2 cellular contexts compared by ENCODE assay signal in the genomic region with DNA sequence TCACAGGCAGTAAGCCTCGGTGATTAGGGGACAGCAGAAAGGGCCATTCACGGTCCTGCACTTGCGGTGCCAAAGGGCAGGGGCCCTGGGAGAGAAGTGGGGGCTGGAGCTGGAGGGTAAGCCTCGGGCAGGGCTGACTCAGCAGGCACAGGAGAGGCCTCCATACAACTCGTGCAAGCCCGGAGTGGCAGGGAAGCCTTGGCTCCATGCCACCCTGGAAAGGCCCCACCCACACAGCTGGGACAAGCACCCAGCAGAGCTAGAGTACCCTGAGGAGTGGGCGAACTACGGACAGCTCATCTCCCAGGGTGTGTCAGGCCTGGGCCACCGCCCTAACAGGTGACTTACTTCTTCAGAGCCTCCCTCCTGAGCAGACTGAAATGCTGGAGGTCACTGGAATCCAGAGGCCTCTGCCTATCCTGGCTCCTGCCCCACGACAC.
TF ChIP-seq lines count a peak whose summit lies in the region.

No MANE protein-coding gene starts in this region.

TF ChIP-seq in A549, 52 proteins besides CTCF, POLR2A, EP300 and RAD21:
- TF ChIP-seq MAFK (IDR thresholded peaks at IDR 0.05; ENCODE audit: partially characterized antibody) (peak; percentile 71), NR3C1 (IDR thresholded peaks at IDR 0.05) (no peak)

TF ChIP-seq in HepG2, 621 proteins besides CTCF, POLR2A, EP300 and RAD21 (continues in another document):
- no peak for TF ChIP-seq ISL2 (CRISPR knock-in tag; IDR thresholded peaks at IDR 0.05)
- 0 out of 2 replicates have a peak, but pooled peaks have one; percentile 7 for TF ChIP-seq CBFB (CRISPR knock-in tag; IDR thresholded peaks at IDR 0.05)
- TF ChIP-seq, protein P1, sequence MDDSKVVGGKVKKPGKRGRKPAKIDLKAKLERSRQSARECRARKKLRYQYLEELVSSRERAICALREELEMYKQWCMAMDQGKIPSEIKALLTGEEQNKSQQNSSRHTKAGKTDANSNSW (CRISPR knock-in tag; IDR thresholded peaks at IDR 0.05; ENCODE audit: borderline replicate concordance): no peak
- no peak for TF ChIP-seq EEA1 (CRISPR knock-in tag; IDR thresholded peaks at IDR 0.05; ENCODE audit: borderline replicate concordance)
- no peak for TF ChIP-seq ZNF382 (CRISPR knock-in tag; IDR thresholded peaks at IDR 0.05; ENCODE audit: borderline replicate concordance)
- no peak for TF ChIP-seq RNF2 (conservative IDR thresholded peaks at IDR 0.05; ENCODE audit: low read depth)
- 0 out of 4 replicates have a peak, but pooled peaks of 1 of the 2 experiments have one; percentile 31 for TF ChIP-seq NR2F1 (CRISPR knock-in tag; IDR thresholded peaks at IDR 0.05)
- TF ChIP-seq ZNF879 (CRISPR knock-in tag; IDR thresholded peaks at IDR 0.05): no peak
- TF ChIP-seq ZBTB34 (CRISPR knock-in tag; IDR thresholded peaks at IDR 0.05): 0 out of 2 replicates have a peak, but pooled peaks have one; percentile 41
- TF ChIP-seq ZFP36L1 (CRISPR knock-in tag; IDR thresholded peaks at IDR 0.05): no peak
- no peak for TF ChIP-seq THAP9 (CRISPR knock-in tag; IDR thresholded peaks at IDR 0.05; ENCODE audit: borderline replicate concordance)
- TF ChIP-seq, protein P2, sequence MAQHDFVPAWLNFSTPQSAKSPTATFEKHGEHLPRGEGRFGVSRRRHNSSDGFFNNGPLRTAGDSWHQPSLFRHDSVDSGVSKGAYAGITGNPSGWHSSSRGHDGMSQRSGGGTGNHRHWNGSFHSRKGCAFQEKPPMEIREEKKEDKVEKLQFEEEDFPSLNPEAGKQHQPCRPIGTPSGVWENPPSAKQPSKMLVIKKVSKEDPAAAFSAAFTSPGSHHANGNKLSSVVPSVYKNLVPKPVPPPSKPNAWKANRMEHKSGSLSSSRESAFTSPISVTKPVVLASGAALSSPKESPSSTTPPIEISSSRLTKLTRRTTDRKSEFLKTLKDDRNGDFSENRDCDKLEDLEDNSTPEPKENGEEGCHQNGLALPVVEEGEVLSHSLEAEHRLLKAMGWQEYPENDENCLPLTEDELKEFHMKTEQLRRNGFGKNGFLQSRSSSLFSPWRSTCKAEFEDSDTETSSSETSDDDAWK (CRISPR knock-in tag; IDR thresholded peaks at IDR 0.05): no peak
- TF ChIP-seq, protein P3, sequence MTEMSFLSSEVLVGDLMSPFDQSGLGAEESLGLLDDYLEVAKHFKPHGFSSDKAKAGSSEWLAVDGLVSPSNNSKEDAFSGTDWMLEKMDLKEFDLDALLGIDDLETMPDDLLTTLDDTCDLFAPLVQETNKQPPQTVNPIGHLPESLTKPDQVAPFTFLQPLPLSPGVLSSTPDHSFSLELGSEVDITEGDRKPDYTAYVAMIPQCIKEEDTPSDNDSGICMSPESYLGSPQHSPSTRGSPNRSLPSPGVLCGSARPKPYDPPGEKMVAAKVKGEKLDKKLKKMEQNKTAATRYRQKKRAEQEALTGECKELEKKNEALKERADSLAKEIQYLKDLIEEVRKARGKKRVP (CRISPR knock-in tag; IDR thresholded peaks at IDR 0.05): no peak
- no peak for TF ChIP-seq SNAPC2 (CRISPR knock-in tag; IDR thresholded peaks at IDR 0.05)
- TF ChIP-seq CENPX (CRISPR knock-in tag; IDR thresholded peaks at IDR 0.05): no peak
- no peak for TF ChIP-seq ZNF362 (CRISPR knock-in tag; IDR thresholded peaks at IDR 0.05; ENCODE audit: borderline replicate concordance)
- no peak for TF ChIP-seq NR2F2 (IDR thresholded peaks at IDR 0.05; ENCODE audit: borderline replicate concordance, low read depth)
- TF ChIP-seq SRSF9 (IDR thresholded peaks at IDR 0.05; ENCODE audit: borderline replicate concordance, insufficient read depth, low read depth, low read length, poor library complexity, severe bottlenecking): no peak
- TF ChIP-seq TCF12 (IDR thresholded peaks at IDR 0.05): no peak
- no peak for TF ChIP-seq TCF12 (CRISPR knock-in tag; IDR thresholded peaks at IDR 0.05)
- TF ChIP-seq ZBTB25 (CRISPR knock-in tag; IDR thresholded peaks at IDR 0.05): no peak
- TF ChIP-seq, protein P4, sequence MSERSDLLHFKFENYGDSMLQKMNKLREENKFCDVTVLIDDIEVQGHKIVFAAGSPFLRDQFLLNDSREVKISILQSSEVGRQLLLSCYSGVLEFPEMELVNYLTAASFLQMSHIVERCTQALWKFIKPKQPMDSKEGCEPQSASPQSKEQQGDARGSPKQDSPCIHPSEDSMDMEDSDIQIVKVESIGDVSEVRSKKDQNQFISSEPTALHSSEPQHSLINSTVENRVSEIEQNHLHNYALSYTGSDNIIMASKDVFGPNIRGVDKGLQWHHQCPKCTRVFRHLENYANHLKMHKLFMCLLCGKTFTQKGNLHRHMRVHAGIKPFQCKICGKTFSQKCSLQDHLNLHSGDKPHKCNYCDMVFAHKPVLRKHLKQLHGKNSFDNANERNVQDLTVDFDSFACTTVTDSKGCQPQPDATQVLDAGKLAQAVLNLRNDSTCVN (CRISPR knock-in tag; IDR thresholded peaks at IDR 0.05; ENCODE audit: borderline replicate concordance): no peak
- TF ChIP-seq HDAC2 (CRISPR knock-in tag; IDR thresholded peaks at IDR 0.05): 0 out of 2 replicates have a peak, but pooled peaks have one; percentile 26
- TF ChIP-seq PCBP1 (IDR thresholded peaks at IDR 0.05; ENCODE audit: borderline replicate concordance, low read depth, low read length): no peak
- TF ChIP-seq TBX2 (CRISPR knock-in tag; IDR thresholded peaks at IDR 0.05; ENCODE audit: borderline replicate concordance): no peak; the same call in 1 of the 2 replicates
- TF ChIP-seq STAG1 (CRISPR knock-in tag; IDR thresholded peaks at IDR 0.05): no peak
- TF ChIP-seq, protein P5, sequence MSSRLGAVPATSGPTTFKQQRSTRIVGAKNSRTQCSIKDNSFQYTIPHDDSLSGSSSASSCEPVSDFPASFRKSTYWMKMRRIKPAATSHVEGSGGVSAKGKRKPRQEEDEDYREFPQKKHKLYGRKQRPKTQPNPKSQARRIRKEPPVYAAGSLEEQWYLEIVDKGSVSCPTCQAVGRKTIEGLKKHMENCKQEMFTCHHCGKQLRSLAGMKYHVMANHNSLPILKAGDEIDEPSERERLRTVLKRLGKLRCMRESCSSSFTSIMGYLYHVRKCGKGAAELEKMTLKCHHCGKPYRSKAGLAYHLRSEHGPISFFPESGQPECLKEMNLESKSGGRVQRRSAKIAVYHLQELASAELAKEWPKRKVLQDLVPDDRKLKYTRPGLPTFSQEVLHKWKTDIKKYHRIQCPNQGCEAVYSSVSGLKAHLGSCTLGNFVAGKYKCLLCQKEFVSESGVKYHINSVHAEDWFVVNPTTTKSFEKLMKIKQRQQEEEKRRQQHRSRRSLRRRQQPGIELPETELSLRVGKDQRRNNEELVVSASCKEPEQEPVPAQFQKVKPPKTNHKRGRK (CRISPR knock-in tag; IDR thresholded peaks at IDR 0.05): no peak
- TF ChIP-seq UBTF (CRISPR knock-in tag; IDR thresholded peaks at IDR 0.05): peak; percentile 73; the same call in 1 of the 2 replicates
- no peak for TF ChIP-seq ZNF124 (CRISPR knock-in tag; IDR thresholded peaks at IDR 0.05)
- TF ChIP-seq ZMYM4 (CRISPR knock-in tag; IDR thresholded peaks at IDR 0.05): no peak
- TF ChIP-seq NFYC (CRISPR knock-in tag; IDR thresholded peaks at IDR 0.05): no peak
- TF ChIP-seq, protein P6, sequence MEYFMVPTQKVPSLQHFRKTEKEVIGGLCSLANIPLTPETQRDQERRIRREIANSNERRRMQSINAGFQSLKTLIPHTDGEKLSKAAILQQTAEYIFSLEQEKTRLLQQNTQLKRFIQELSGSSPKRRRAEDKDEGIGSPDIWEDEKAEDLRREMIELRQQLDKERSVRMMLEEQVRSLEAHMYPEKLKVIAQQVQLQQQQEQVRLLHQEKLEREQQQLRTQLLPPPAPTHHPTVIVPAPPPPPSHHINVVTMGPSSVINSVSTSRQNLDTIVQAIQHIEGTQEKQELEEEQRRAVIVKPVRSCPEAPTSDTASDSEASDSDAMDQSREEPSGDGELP (IDR thresholded peaks at IDR 0.05; ENCODE audit: borderline replicate concordance, low read depth): peak; percentile 61; the same call in 1 of the 2 replicates
- no peak for TF ChIP-seq AFF4 (CRISPR knock-in tag; IDR thresholded peaks at IDR 0.05)
- no peak for TF ChIP-seq FOXK2 (IDR thresholded peaks at IDR 0.05)
- TF ChIP-seq NCOA2 (CRISPR knock-in tag; IDR thresholded peaks at IDR 0.05): 0 out of 2 replicates have a peak, but pooled peaks have one; percentile 11
- TF ChIP-seq TOPORS (CRISPR knock-in tag; IDR thresholded peaks at IDR 0.05): no peak
- TF ChIP-seq ZNF598 (CRISPR knock-in tag; IDR thresholded peaks at IDR 0.05; ENCODE audit: borderline replicate concordance): no peak
